Comparison of ENCODE assay signal across 10 cellular contexts in genomic region chr11:79087238-79087956, GRCh38.
A peak's percentile ranks its signal among the peaks of the same experiment; 100 is the strongest.
DNase-seq lines count a peak whose midpoint lies in the region; ATAC-seq and TF ChIP-seq lines count a peak whose summit lies in the region.
"Had no signal": no experiment of that assay in that cellular context is flagged by ENCODE, and none has a peak within 500 bp of the region (broad histone marks: within the 10 kb centered on the region; RNA-seq: fewer than 3 reads in every experiment).

No MANE protein-coding gene starts in this region.

- ATAC-seq in body of pancreas (peak; percentile 78), HG02870 (IDR thresholded peaks at IDR 0.05; ENCODE audit: unreplicated experiment) (no peak), GM21723 (IDR thresholded peaks at IDR 0.05; ENCODE audit: unreplicated experiment) (no peak)

- H3K36me3 ChIP-seq in body of pancreas (replicated peaks in 1 of 2; ENCODE audit: insufficient read depth in 1 of 2, low read depth in 2 of 2) (no peaks in the 10 kb centered on the region), iPS-20b (ENCODE audit: insufficient read depth, low read depth, low read length) (no peaks in the 10 kb centered on the region), skeletal muscle satellite cell (ENCODE audit: insufficient read depth, low read length) (no peaks in the 10 kb centered on the region)

- TF ChIP-seq CTCF in HFF-Myc (IDR thresholded peaks at IDR 0.05; ENCODE audit: low read depth, low read length, missing control alignments), result no peak
- no peak for TF ChIP-seq CTCF in body of pancreas (IDR thresholded peaks at IDR 0.05)

- peak overlapping the region; percentile 28 to 86 (median 73) for H3K27ac ChIP-seq in body of pancreas
- no peak overlapping the region for H3K27ac ChIP-seq in iPS-20b (ENCODE audit: low read length)

- H3K4me2 ChIP-seq in skeletal muscle satellite cell (ENCODE audit: low read length), result peak overlapping the region; percentile 6

- H3K27me3 ChIP-seq in body of pancreas (no peaks in the 10 kb centered on the region), iPS-20b (ENCODE audit: insufficient read depth, low read length) (no peaks in the 10 kb centered on the region), skeletal muscle satellite cell (ENCODE audit: control insufficient read depth, insufficient read depth, low read length) (no peaks in the 10 kb centered on the region)

- H3K9ac ChIP-seq in iPS-20b (ENCODE audit: low read depth, low read length), result peak overlapping the region; percentile 34; the same call in 1 of the 2 replicates
- no peak overlapping the region for H3K9ac ChIP-seq in skeletal muscle satellite cell (ENCODE audit: low read depth, low read length)

- DNase-seq in HFF-Myc (ENCODE audit: extremely low read depth, low read depth) (peak; percentile 91), body of pancreas (peak in 3 of 4 donors; percentile 17 to 37 (median 20)), NCI-H345 (lab: John Stamatoyannopoulos, UW) (no peak)
- DNase-seq: activated effector memory CD4-positive, alpha-beta T cell treated with Interleukin-2 at 50 U/mL for 16 hours; NCI-H2227 treated with DMSO at 0.1 percent for 48 hours; T-helper 9 cell had no signal

- intact Hi-C loops in body of pancreas (cut with DNase I), result no loop called here

- TF ChIP-seq POLR2A in body of pancreas (IDR thresholded peaks at IDR 0.05), result peak in 1 of 3 donors; percentile 37

- H3K4me1 ChIP-seq in body of pancreas (peaks cover 44% of the 10 kb centered on the region), iPS-20b (ENCODE audit: insufficient read depth, low read length) (peaks cover 21% of the 10 kb centered on the region; the same call in 1 of the 2 replicates), skeletal muscle satellite cell (ENCODE audit: control insufficient read depth, insufficient read depth, low read length) (peaks cover 17% of the 10 kb centered on the region)

- no peaks in the 10 kb centered on the region for H3K9me3 ChIP-seq in body of pancreas
- no peaks in the 10 kb centered on the region for H3K9me3 ChIP-seq in iPS-20b (ENCODE audit: insufficient read depth, low read depth, low read length)
- H3K9me3 ChIP-seq in skeletal muscle satellite cell (replicated peaks; ENCODE audit: low read length), result no peaks in the 10 kb centered on the region

- H3K4me3 ChIP-seq in HFF-Myc (replicated peaks; ENCODE audit: low read depth, low read length) (no peak overlapping the region), body of pancreas (no peak overlapping the region), iPS-20b (ENCODE audit: low read length) (no peak overlapping the region), skeletal muscle satellite cell (ENCODE audit: low read length) (no peak overlapping the region)

- WGBS in body of pancreas, 2 donors, result 39 to 48% methylated on average over 9 of the region's 9 CpGs
